In the genomic region with DNA sequence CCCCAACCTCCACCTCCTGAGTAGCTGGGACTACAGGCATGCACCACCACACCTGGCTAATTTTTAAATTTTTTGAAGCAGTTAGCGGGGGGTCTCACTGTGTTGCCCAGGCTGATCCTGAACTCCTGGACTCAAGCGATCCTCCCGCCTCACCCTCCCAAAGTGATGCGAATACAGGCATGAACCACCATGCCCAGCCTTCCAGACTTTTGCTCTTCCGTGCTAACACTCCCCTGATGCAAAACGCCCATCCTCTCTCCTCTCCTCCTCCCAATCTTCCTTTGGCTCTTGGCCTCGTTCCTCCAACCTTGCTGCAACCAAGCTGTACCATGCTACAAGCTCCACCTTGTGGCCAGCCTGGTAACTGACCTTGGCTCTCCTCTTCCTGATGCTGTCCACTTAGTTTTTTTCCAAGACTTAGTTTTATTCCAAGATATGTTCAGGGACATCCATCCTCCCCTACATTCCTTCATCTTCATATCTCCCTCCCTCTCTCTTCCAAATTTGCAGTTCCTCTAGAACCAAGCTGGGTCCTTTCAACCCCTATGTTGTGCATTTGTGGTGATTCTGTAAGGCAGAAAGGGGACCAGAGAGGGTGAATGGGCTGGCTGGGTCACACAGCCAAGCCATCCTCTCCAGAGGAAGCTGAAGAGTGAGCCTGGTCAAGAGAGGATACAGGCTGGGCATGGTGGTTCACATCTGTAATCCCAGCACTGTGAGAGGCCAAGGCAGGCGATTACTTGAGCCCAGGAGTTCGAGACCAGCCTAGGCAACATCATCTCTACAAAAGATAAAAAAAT, we compare ENCODE assay signal across 10 cellular contexts. TPM values are rescaled to one million over a fixed set of nuclear protein-coding genes. Genes with fewer than 3 reads are reported as not detected.
A peak's percentile ranks its signal among the peaks of the same experiment; 100 is the strongest.
DNase-seq lines count a peak whose midpoint lies in the region; ATAC-seq, FAIRE-seq and TF ChIP-seq lines count a peak whose summit lies in the region.
"Had no signal": no experiment of that assay in that cellular context is flagged by ENCODE, and none has a peak within 500 bp of the region (broad histone marks: within the 10 kb centered on the region; RNA-seq: fewer than 3 reads in every experiment).

No MANE protein-coding gene starts in this region.

- no peak overlapping the region for H3K27ac ChIP-seq in SJCRH30
- H3K27ac ChIP-seq: parathyroid adenoma had no signal

- FAIRE-seq in GM19239 (lab: Jason Lieb, UNC) = no peak

- TF ChIP-seq CTCF in glutamatergic neuron (IDR thresholded peaks at IDR 0.05; ENCODE audit: partially characterized antibody, unreplicated experiment) = peak; percentile 66

- peaks cover 11% of the 10 kb centered on the region for H3K36me3 Mint-ChIP-seq in glutamatergic neuron (ENCODE audit: unreplicated experiment)

- H3K27me3 ChIP-seq in SJCRH30 = no peaks in the 10 kb centered on the region; the same call in 1 of the 2 replicates

- peaks cover 9% of the 10 kb centered on the region for H3K9me3 ChIP-seq in SJCRH30 (replicated peaks)

- no peak overlapping the region for H3K4me3 ChIP-seq in SJCRH30

- H3K27ac Mint-ChIP-seq in glutamatergic neuron (ENCODE audit: unreplicated experiment) = no peak overlapping the region

- ATAC-seq in HG02588 (IDR thresholded peaks at IDR 0.05; ENCODE audit: unreplicated experiment) = no peak

- peaks cover 9% of the 10 kb centered on the region for H3K27me3 Mint-ChIP-seq in glutamatergic neuron (ENCODE audit: unreplicated experiment)

- peaks cover 2% of the 10 kb centered on the region; the same call in 1 of the 2 replicates for H3K36me3 ChIP-seq in SJCRH30

- peaks cover 3% of the 10 kb centered on the region for H3K9me3 Mint-ChIP-seq in glutamatergic neuron (ENCODE audit: unreplicated experiment)

- in situ Hi-C loops in ACHN (cut with HindIII; ENCODE audit: low pct_ligation_motif_present, low pct_unique_long_range_greater_than_20kb, low sequenced_read_pairs) = no loop called here

- no peaks in the 10 kb centered on the region for H3K4me1 ChIP-seq in SJCRH30
- H3K4me1 ChIP-seq: parathyroid adenoma had no signal

- peak; percentile 20 for DNase-seq in ACHN
- peak; percentile 73 for DNase-seq in ELF-1 (ENCODE audit: low read depth, low spot score)
- peak; percentile 21 to 49 for DNase-seq in SJCRH30
- DNase-seq in glutamatergic neuron = peak; percentile 61
- no peak for DNase-seq in NCI-H526 treated with DMSO at 0.1 percent for 48 hours (lab: John Stamatoyannopoulos, UW)
- DNase-seq in GM19239 (ENCODE audit: insufficient read length, low spot score) = no peak
- DNase-seq in NCI-H2196 treated with DMSO at 0.1 percent for 48 hours (lab: John Stamatoyannopoulos, UW; ENCODE audit: unreplicated experiment) = no peak
- DNase-seq: NCI-H2029 had no signal

- H3K4me3 Mint-ChIP-seq in glutamatergic neuron (ENCODE audit: unreplicated experiment) = no peak overlapping the region

- peaks cover 7% of the 10 kb centered on the region for H3K4me1 Mint-ChIP-seq in glutamatergic neuron (ENCODE audit: low read depth, unreplicated experiment)

RNA-seq across cellular contexts. Expression of a gene that starts 32.8 kb away (rescaled TPM):
- not detected in 2 replicates for total RNA-seq in SJCRH30 (2014; rRNA removed; shearing (Covaris generic))
- 1.0 TPM for total RNA-seq in glutamatergic neuron (ENCODE audit: unreplicated experiment)

Comparison
In these comparisons a context has a peak if more than half of its experiments do, and no peak if none do; other contexts are left out.
1. DNase-seq: peak in ACHN (single experiment), ELF-1 (single experiment), SJCRH30 (2 of 2) and glutamatergic neuron (single experiment); none in NCI-H526 treated with DMSO at 0.1 percent for 48 hours (single experiment), GM19239 (single experiment) and NCI-H2196 treated with DMSO at 0.1 percent for 48 hours (single experiment).